In the genomic region with DNA sequence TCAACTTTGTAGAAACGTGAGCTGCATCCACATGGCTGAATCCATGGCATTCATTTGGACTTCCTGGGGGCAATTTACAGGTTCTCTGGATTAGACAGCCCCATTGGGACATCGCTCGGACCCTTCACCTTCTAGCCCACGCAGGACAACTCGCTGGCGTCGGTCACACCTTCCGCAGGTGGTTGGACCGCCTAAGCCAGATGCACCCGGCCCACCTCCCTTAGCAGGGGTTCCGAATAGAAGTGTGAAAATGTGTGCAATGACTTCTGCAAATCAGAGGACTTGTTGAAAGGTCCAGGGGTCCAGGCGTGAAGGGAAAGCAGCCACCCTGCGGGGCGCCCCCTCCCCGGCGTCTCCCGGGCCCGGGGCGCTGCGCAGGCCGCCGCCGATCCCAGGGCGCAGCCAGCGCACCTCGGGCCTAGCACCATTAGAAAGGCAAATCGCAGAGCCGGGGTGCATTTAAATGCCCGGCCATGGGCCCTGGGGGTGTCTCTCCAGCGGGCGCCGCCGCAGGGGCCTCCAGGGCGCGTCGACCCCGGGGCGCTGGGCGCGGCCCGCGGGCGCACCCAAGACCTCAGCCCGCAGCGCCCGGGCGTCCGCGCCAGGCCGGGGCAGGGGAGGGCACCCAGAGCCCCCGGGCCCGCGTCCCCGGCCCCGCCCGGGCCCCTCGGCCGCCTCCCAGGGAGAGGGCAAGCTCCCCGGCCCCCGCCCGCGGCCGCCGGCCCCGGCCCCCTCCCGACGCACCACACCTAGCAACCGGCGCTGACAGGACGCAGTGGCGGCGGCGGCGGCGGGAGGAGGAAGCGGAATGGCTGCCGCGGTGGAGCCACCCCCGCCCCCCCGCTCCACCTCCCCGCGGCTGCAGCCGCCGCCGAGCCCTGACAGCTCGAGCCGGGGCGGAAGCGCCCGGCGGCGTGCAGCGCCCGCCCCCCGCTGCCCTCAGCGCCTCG, we compare ENCODE assay signal across 8 cellular contexts. TPM values are rescaled to one million over a fixed set of nuclear protein-coding genes. Genes with fewer than 3 reads are reported as not detected.
DNase-seq lines count a peak whose midpoint lies in the region; ATAC-seq and TF ChIP-seq lines count a peak whose summit lies in the region.

No MANE protein-coding gene starts in this region.

- peak; percentile 53 for DNase-seq in GM06990 (ENCODE audit: extremely low read depth, insufficient read length)
- DNase-seq in HEK293T (ENCODE audit: extremely low spot score) = peak; percentile 73
- DNase-seq in NB4 (ENCODE audit: low read depth) = peak; percentile 89
- DNase-seq in WTC11 (ENCODE audit: low spot score) = peak; percentile 68
- peak; percentile 42 to 65 for DNase-seq in cardiac fibroblast (ENCODE audit: low read depth in 2 of 2)
- no peak for DNase-seq in kidney epithelial cell (ENCODE audit: low read depth)
- DNase-seq in stimulated activated CD4-positive, alpha-beta T cell treated with anti-CD3 and anti-CD28 coated beads, Interleukin-15, amount 100 ng/mL, for 48 hours (ENCODE audit: low read depth in 2 of 2) = peak; percentile 24 to 54

- peaks cover 12% of the 10 kb centered on the region for H3K27me3 Mint-ChIP-seq in WTC11 (ENCODE audit: low read depth)

- H3K36me3 Mint-ChIP-seq in WTC11 = no peaks in the 10 kb centered on the region

- no peaks in the 10 kb centered on the region for H3K9me3 Mint-ChIP-seq in WTC11

- peaks cover 2% of the 10 kb centered on the region for H3K27me3 ChIP-seq in GM06990 (replicated peaks; ENCODE audit: control insufficient read depth, insufficient read depth, low read length)
- no peaks in the 10 kb centered on the region for H3K27me3 ChIP-seq in kidney epithelial cell (ENCODE audit: control insufficient read depth, insufficient read depth, low read length)

- H3K4me3 ChIP-seq in GM06990 (replicated peaks; ENCODE audit: low read depth, low read length) (peak overlapping the region; percentile 35), NB4 (ENCODE audit: low read depth, low read length) (peak overlapping the region; percentile 53), cardiac fibroblast (replicated peaks in 1 of 2; ENCODE audit: low read depth in 2 of 2, low read length in 2 of 2) (peak overlapping the region; percentile 53 to 89), kidney epithelial cell (ENCODE audit: low read depth, low read length) (peak overlapping the region; percentile 83)

- CTCF ChIA-PET in HEK293T (lab: Yijun Ruan, JAX) (no interaction called here), WTC11 (lab: Charles Lee) (interaction anchor here (1.0 kb wide), 1 partner anchor 82 kb away, joined by 4 read pairs; no protein-coding TSS in a partner anchor)

- H3K4me3 Mint-ChIP-seq in WTC11 = peak overlapping the region; percentile 73

- POLR2A ChIA-PET in HEK293T (lab: Yijun Ruan, JAX) (no interaction called here), WTC11 (lab: Charles Lee) (interaction anchor here (0.6 kb wide), 1 partner anchor 220 kb away, joined by 3 read pairs; no protein-coding TSS in a partner anchor)

- no peaks in the 10 kb centered on the region for H3K36me3 ChIP-seq in GM06990 (ENCODE audit: control insufficient read depth, insufficient read depth, low read length)
- no peaks in the 10 kb centered on the region for H3K36me3 ChIP-seq in kidney epithelial cell (ENCODE audit: control insufficient read depth, insufficient read depth, low read length)

- peaks cover 55% of the 10 kb centered on the region for H3K4me1 Mint-ChIP-seq in WTC11

- no peak for TF ChIP-seq CTCF in GM06990 (IDR thresholded peaks at IDR 0.05; ENCODE audit: insufficient read depth, low read length, poor library complexity, severe bottlenecking)
- no peak for TF ChIP-seq CTCF in NB4 (IDR thresholded peaks at IDR 0.05; ENCODE audit: low read depth, low read length)
- TF ChIP-seq CTCF in WTC11 (IDR thresholded peaks at IDR 0.05) = no peak
- no peak for TF ChIP-seq CTCF in cardiac fibroblast (IDR thresholded peaks at IDR 0.05; ENCODE audit: low read depth, low read length)
- TF ChIP-seq CTCF in kidney epithelial cell (IDR thresholded peaks at IDR 0.05; ENCODE audit: insufficient read depth, low read length, poor library complexity, severe bottlenecking) = no peak

- ATAC-seq in WTC11 (peak; percentile 20), GM18873 (IDR thresholded peaks at IDR 0.05; ENCODE audit: low FRiP score, unreplicated experiment) (no peak)

- H3K27ac Mint-ChIP-seq in WTC11 = no peak overlapping the region

- peak; percentile 56 for TF ChIP-seq POLR2A in NB4 (IDR thresholded peaks at IDR 0.05; ENCODE audit: extremely low read depth, insufficient read length)

TF ChIP-seq in HEK293T, 16 proteins besides CTCF, POLR2A, EP300 and RAD21:
- no peak for TF ChIP-seq ZNF384 (IDR thresholded peaks at IDR 0.05)
- no peak; the same call in 1 of the 2 replicates for TF ChIP-seq L3MBTL2 (conservative IDR thresholded peaks at IDR 0.05)

TF ChIP-seq in WTC11, 78 proteins besides CTCF, POLR2A, EP300 and RAD21:
- TF ChIP-seq, protein P1, sequence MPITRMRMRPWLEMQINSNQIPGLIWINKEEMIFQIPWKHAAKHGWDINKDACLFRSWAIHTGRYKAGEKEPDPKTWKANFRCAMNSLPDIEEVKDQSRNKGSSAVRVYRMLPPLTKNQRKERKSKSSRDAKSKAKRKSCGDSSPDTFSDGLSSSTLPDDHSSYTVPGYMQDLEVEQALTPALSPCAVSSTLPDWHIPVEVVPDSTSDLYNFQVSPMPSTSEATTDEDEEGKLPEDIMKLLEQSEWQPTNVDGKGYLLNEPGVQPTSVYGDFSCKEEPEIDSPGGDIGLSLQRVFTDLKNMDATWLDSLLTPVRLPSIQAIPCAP (CRISPR knock-in tag; IDR thresholded peaks at IDR 0.05) = no peak
- TF ChIP-seq ZNF423 (CRISPR knock-in tag; IDR thresholded peaks at IDR 0.05) = peak; percentile 82
TF ChIP-seq in WTC11: peak in this region for 1.

RNA-seq across cellular contexts. Expression of a gene that starts 1.2 kb away (rescaled TPM):
- total RNA-seq in WTC11 (2021) (11.9 to 19.0 TPM (median 17.0 TPM) in 3 replicates), kidney epithelial cell (0.96 and 1.3 TPM in 2 replicates)
